In genomic region chr22:44638966-44639739, GRCh38 we compare ENCODE assay signal across 12 cellular contexts.
A peak's percentile ranks its signal among the peaks of the same experiment; 100 is the strongest.
DNase-seq lines count a peak whose midpoint lies in the region; ATAC-seq and TF ChIP-seq lines count a peak whose summit lies in the region.
"Had no signal": no experiment of that assay in that cellular context is flagged by ENCODE, and none has a peak within 500 bp of the region (broad histone marks: within the 10 kb centered on the region; RNA-seq: fewer than 3 reads in every experiment).

No MANE protein-coding gene starts in this region.

- H3K36me3 ChIP-seq in prostate gland, result no peaks in the 10 kb centered on the region

- intact Hi-C loops in cardiac septum (cut with DNase I), result no loop called here
- intact Hi-C loops in prostate gland (cut with DNase I), result no loop called here

- H3K27me3 ChIP-seq in prostate gland (replicated peaks; ENCODE audit: insufficient read depth), result no peaks in the 10 kb centered on the region

- peaks cover 3% of the 10 kb centered on the region for H3K4me1 ChIP-seq in prostate gland (replicated peaks)

- ATAC-seq in GM21737 (IDR thresholded peaks at IDR 0.05; ENCODE audit: unreplicated experiment) (no peak), HG02938 (IDR thresholded peaks at IDR 0.05; ENCODE audit: unreplicated experiment) (no peak)

- no peak for TF ChIP-seq POLR2A in prostate gland (IDR thresholded peaks at IDR 0.05)

- WGBS in prostate gland, result 43% methylated on average over 32 of the region's 32 CpGs

- H3K27ac ChIP-seq in prostate gland, result peak overlapping the region; percentile 52 to 58
- H3K27ac ChIP-seq: SK-N-MC had no signal

- no peaks in the 10 kb centered on the region for H3K9me3 ChIP-seq in prostate gland

- DNase-seq in Ammon's horn (ENCODE audit: low spot score), result peak; percentile 69
- DNase-seq in astrocyte of the hippocampus (ENCODE audit: low read depth, low spot score), result peak; percentile 40
- peak; percentile 63 for DNase-seq in cardiac septum (ENCODE audit: low spot score)
- DNase-seq in prostate gland (ENCODE audit: low spot score), result no peak
- no peak for DNase-seq in A172 (ENCODE audit: low spot score)
- DNase-seq in activated T-cell treated with anti-CD3 and anti-CD28 coated beads, Interleukin-2, amount 50 U/mL, for 1 hour, result no peak
- DNase-seq: activated CD4-positive, alpha-beta T cell treated with anti-CD3 and anti-CD28 coated beads for 4 hours; activated naive CD4-positive, alpha-beta T cell treated with Interleukin-2 at 50 U/mL for 16 hours; NCI-H524 had no signal

- no peak for TF ChIP-seq CTCF in prostate gland (IDR thresholded peaks at IDR 0.05)

- no peak overlapping the region for H3K4me3 ChIP-seq in prostate gland
- H3K4me3 ChIP-seq: SK-N-MC had no signal

Comparison
In these comparisons a context has a peak if more than half of its experiments do, and no peak if none do; other contexts are left out.
1. DNase-seq: peak in Ammon's horn (single experiment), astrocyte of the hippocampus (single experiment) and cardiac septum (single experiment); none in prostate gland (single experiment), A172 (single experiment) and activated T-cell treated with anti-CD3 and anti-CD28 coated beads, Interleukin-2, amount 50 U/mL, for 1 hour (single experiment).